In the genomic region with DNA sequence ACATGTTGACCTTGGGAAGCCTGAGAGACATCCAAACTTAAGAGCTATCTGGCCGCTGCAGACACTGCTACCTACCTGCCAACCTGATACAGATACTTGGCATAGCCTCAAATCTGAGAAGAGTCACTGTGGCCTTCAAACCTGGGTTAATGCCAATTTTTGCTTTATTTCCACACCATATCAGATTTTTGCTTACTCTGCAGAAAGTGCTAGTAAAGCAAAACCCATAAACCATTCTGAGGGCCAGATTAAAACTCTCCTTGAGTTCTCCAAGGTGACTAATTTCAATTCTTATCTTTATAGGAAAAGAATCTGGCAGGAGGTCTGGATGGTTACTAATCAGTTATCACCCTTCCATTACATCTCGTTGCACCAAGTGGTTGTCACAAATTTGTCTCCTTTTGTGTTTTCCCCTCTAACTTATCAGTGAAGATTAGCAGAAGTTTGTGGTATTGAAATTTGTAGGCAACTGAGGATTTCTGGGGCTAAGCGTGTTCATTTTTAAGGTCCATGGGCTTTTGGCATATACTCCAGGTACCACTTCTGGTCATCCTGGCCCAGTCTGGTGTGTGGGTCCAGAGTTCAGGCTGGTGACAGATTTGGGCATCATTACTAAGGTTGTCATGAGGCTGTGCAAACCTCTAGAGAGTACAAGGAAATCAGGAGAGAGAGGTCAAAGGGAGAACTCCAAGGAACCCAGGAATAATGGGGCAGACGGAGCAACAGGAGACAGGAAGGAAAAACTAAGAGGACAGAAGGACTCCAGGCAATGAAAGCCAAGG, we compare ENCODE assay signal across 16 cellular contexts.
A peak's percentile ranks its signal among the peaks of the same experiment; 100 is the strongest.
DNase-seq lines count a peak whose midpoint lies in the region; ATAC-seq and TF ChIP-seq lines count a peak whose summit lies in the region.
"Had no signal": no experiment of that assay in that cellular context is flagged by ENCODE, and none has a peak within 500 bp of the region (broad histone marks: within the 10 kb centered on the region; RNA-seq: fewer than 3 reads in every experiment).

No MANE protein-coding gene starts in this region.

- no peak for TF ChIP-seq POLR2A in heart left ventricle (IDR thresholded peaks at IDR 0.05)
- no peak for TF ChIP-seq POLR2A in right lobe of liver (IDR thresholded peaks at IDR 0.05)

- ATAC-seq in heart left ventricle (peak; percentile 57 to 73 (median 69)), right lobe of liver (peak; percentile 84 to 88 (median 86)), GM21717 (IDR thresholded peaks at IDR 0.05; ENCODE audit: unreplicated experiment) (no peak), HG02642 (IDR thresholded peaks at IDR 0.05; ENCODE audit: poor library complexity, unreplicated experiment) (no peak)

- H4K91ac ChIP-seq in neuronal stem cell (ENCODE audit: low read depth, low read length, poor library complexity), result no peak overlapping the region

- no peak overlapping the region for H2BK12ac ChIP-seq in neuronal stem cell (ENCODE audit: low read length)

- no peak overlapping the region for H3K9ac ChIP-seq in neuronal stem cell (ENCODE audit: low read depth, low read length, poor library complexity)

- H3K4ac ChIP-seq in neuronal stem cell (ENCODE audit: low read length), result no peak overlapping the region

- no peak overlapping the region for H2AFZ ChIP-seq in neuronal stem cell (ENCODE audit: low read length)

- no peak overlapping the region for H2BK120ac ChIP-seq in neuronal stem cell (ENCODE audit: low read depth, low read length)

- DNase-seq in NCI-H2029 treated with DMSO at 0.1 percent for 48 hours (lab: John Stamatoyannopoulos, UW), result peak; percentile 7
- no peak for DNase-seq in NCI-H2029 (lab: John Stamatoyannopoulos, UW)
- peak; percentile 72 for DNase-seq in RPMI8226
- peak in 1 of 5 donors; percentile 36 for DNase-seq in heart left ventricle
- DNase-seq in right lobe of liver, result peak in 1 of 3 donors; percentile 68
- no peak for DNase-seq in neuronal stem cell (ENCODE audit: low spot score)
- DNase-seq: 8988T, C1 segment of cervical spinal cord, H9, NCI-H1048, NCI-H1694 treated with DMSO at 0.1 percent for 48 hours, NCI-H2171 treated with DMSO at 0.1 percent for 48 hours, NCI-H510A had no signal

- peaks cover under 1 to 45% (median 18%) of the 10 kb centered on the region in 12 donors for H3K4me1 ChIP-seq in heart left ventricle
- peaks cover 0 to 29% (median 9%) of the 10 kb centered on the region in 4 donors for H3K4me1 ChIP-seq in right lobe of liver
- H3K4me1 ChIP-seq in neuronal stem cell (ENCODE audit: control insufficient read depth in 2 of 2, insufficient read depth in 1 of 2, low read depth in 1 of 2, low read length in 2 of 2), result no peaks in the 10 kb centered on the region

- H3K4me3 ChIP-seq in heart left ventricle (no peak overlapping the region), right lobe of liver (no peak overlapping the region), neuronal stem cell (ENCODE audit: low read length in 2 of 2) (no peak overlapping the region)

- H2AK5ac ChIP-seq in neuronal stem cell (ENCODE audit: low read depth, low read length), result no peak overlapping the region

- TF ChIP-seq CTCF in heart left ventricle (IDR thresholded peaks at IDR 0.05) (no peak), right lobe of liver (IDR thresholded peaks at IDR 0.05) (no peak)

- no peaks in the 10 kb centered on the region for H3K9me3 ChIP-seq in heart left ventricle
- no peaks in the 10 kb centered on the region for H3K9me3 ChIP-seq in right lobe of liver
- H3K9me3 ChIP-seq in neuronal stem cell (replicated peaks in 1 of 2; ENCODE audit: control insufficient read depth in 2 of 2, insufficient read depth in 1 of 2, low read depth in 1 of 2, low read length in 2 of 2), result peaks cover 4 to 7% of the 10 kb centered on the region in 2 donors

- no peak overlapping the region for H3K14ac ChIP-seq in neuronal stem cell (ENCODE audit: low read length)

- H2BK15ac ChIP-seq in neuronal stem cell (ENCODE audit: low read length), result no peak overlapping the region

- no peak overlapping the region for H3K23ac ChIP-seq in neuronal stem cell (ENCODE audit: low read depth, low read length, poor library complexity)

- H3K27ac ChIP-seq in heart left ventricle (peak overlapping the region in 5 of 12 donors; percentile 4 to 62 (median 26)), right lobe of liver (peak overlapping the region in 2 of 3 donors; percentile 59 to 64), neuronal stem cell (replicated peaks; ENCODE audit: low read length) (no peak overlapping the region)
- H3K27ac ChIP-seq: RWPE1 had no signal

- WGBS in heart left ventricle, 4 donors, result 58 to 68% (median 66%) methylated on average over 4 of the region's 4 CpGs
- WGBS in right lobe of liver (ENCODE audit: insufficient coverage, low coverage, low lambda C conversion rate, missing lambda C conversion rate), result 31% methylated on average over 4 of the region's 4 CpGs
- WGBS in neuronal stem cell (ENCODE audit: extremely low coverage in 2 of 2, insufficient read length in 2 of 2, insufficient replicate concordance in 1 of 2), 2 donors, result no CpG with 5 or more reads among the region's 4 CpGs

- intact Hi-C loops in heart left ventricle (cut with DNase I), result loop anchor here in 2 of 10 donors (5.0 kb wide), 1 partner anchor 35 kb away; no protein-coding TSS in a partner anchor
- intact Hi-C loops in right lobe of liver (cut with DNase I), result no loop called here

- H3K36me3 ChIP-seq in heart left ventricle (no peaks in the 10 kb centered on the region), right lobe of liver (no peaks in the 10 kb centered on the region), neuronal stem cell (replicated peaks in 1 of 2; ENCODE audit: control insufficient read depth in 2 of 2, insufficient read depth in 2 of 2, low read length in 2 of 2) (no peaks in the 10 kb centered on the region)

- H2BK5ac ChIP-seq in neuronal stem cell (ENCODE audit: low read length), result no peak overlapping the region

- no peaks in the 10 kb centered on the region for H3K79me1 ChIP-seq in neuronal stem cell (ENCODE audit: low read depth, low read length)

- H3K18ac ChIP-seq in neuronal stem cell (ENCODE audit: low read length), result no peak overlapping the region

- no peak overlapping the region for H4K8ac ChIP-seq in neuronal stem cell (ENCODE audit: low read depth, low read length)

- no peak overlapping the region for H3K4me2 ChIP-seq in neuronal stem cell (ENCODE audit: insufficient read depth, low read length, poor library complexity, severe bottlenecking)

- H3K27me3 ChIP-seq in heart left ventricle (no peaks in the 10 kb centered on the region), right lobe of liver (no peaks in the 10 kb centered on the region), neuronal stem cell (ENCODE audit: control insufficient read depth in 3 of 3, insufficient read depth in 3 of 3, low read depth in 1 of 3, low read length in 3 of 3) (no peaks in the 10 kb centered on the region)

Comparison
In these comparisons a context has a peak if more than half of its experiments do, and no peak if none do; other contexts are left out.
1. DNase-seq: peak in NCI-H2029 treated with DMSO at 0.1 percent for 48 hours (single experiment) and RPMI8226 (single experiment); none in NCI-H2029 (single experiment) and neuronal stem cell (single experiment).
2. ATAC-seq: peak in heart left ventricle (4 of 4) and right lobe of liver (4 of 4); none in GM21717 (single experiment) and HG02642 (single experiment).